Comparison of ENCODE assay signal across 28 cellular contexts in the genomic region with DNA sequence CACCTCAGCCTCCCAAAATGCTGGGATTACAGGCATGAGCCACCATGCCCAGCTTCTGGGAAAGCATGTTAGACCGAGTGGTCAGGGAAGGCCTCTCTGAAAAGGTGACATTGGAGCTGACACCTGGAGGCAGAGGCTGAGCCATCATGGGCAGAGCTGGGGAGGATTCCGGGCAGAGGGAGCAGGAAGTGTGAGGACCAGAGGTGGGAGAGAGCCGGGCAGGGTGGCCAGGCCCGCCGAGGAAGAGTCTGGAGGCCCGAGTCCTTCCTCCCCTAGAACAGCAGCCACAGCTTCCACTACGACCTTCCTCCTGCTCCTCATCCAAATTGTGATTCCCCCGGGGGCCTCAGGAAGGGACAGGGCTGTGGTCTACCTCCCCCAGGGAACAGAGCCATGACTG.
"Had no signal": no experiment of that assay in that cellular context is flagged by ENCODE, and none has a peak within 500 bp of the region (broad histone marks: within the 10 kb centered on the region; RNA-seq: fewer than 3 reads in every experiment).

No MANE protein-coding gene starts in this region.

- H3K27me3 ChIP-seq: adrenal gland, cardiac muscle cell had no signal

- H3K4me3 ChIP-seq: adrenal gland, cardiac muscle cell had no signal

- DNase-seq: activated B cell treated with CpG ODN at 0.5 μM for 24 hours; activated CD4-positive, alpha-beta memory T cell treated with anti-CD3 and anti-CD28 coated beads for 36 hours; activated CD4-positive, alpha-beta T cell treated with anti-CD3 and anti-CD28 coated beads for 4 hours; activated CD4-positive, alpha-beta T cell treated with anti-CD3 and anti-CD28 coated beads, Interleukin-2, amount 10 ng/mL, durations not matched to agents 24 days and 14 days; activated CD4-positive, alpha-beta T cell treated with anti-CD3 and anti-CD28 coated beads, Interleukin-2, amount 50 U/mL, for 1 hour; activated CD4-positive, alpha-beta T cell treated with anti-CD3 and anti-CD28 coated beads, Interleukin-2, amount 50 U/mL, for 4 hours; activated CD4-positive, CD25-positive, alpha-beta regulatory T cell treated with anti-CD3 and anti-CD28 coated beads, Interleukin-2, amount 50 U/mL, for 72 hours; activated CD8-positive, alpha-beta memory T cell treated with anti-CD3 and anti-CD28 coated beads, Interleukin-2, amount 50 U/mL, for 4 hours; activated CD8-positive, alpha-beta T cell treated with anti-CD3 and anti-CD28 coated beads for 36 hours; activated effector memory CD4-positive, alpha-beta T cell treated with anti-CD3 and anti-CD28 coated beads, Interleukin-2, amount 50 U/mL, for 16 hours; activated gamma-delta T cell treated with Interleukin-2 at 50 U/mL for 16 hours; activated naive CD4-positive, alpha-beta T cell; activated naive CD4-positive, alpha-beta T cell treated with anti-CD3 and anti-CD28 coated beads for 36 hours; activated naive CD4-positive, alpha-beta T cell treated with anti-CD3 and anti-CD28 coated beads, Interleukin-2, amount 50 U/mL, for 16 hours; activated naive CD8-positive, alpha-beta T cell treated with anti-CD3 and anti-CD28 coated beads for 36 hours; activated T-cell treated with anti-CD3 and anti-CD28 coated beads for 4 hours; activated T-cell treated with anti-CD3 and anti-CD28 coated beads, Interleukin-2, amount 50 U/mL, for 1 hour; activated T-cell treated with anti-CD3 and anti-CD28 coated beads, Interleukin-2, amount 50 U/mL, for 4 hours; activated T-cell treated with anti-CD3 and anti-CD28 coated beads, Interleukin-2, amount 50 U/mL, for 72 hours; adrenal gland; amniotic stem cell; cerebellar nuclear complex; T-helper 1 cell; T-helper 2 cell; T-helper 9 cell had no signal

- H3K9me3 ChIP-seq: adrenal gland had no signal

- H3K36me3 ChIP-seq: adrenal gland, cardiac muscle cell had no signal

- FAIRE-seq: TTC549 had no signal

- H3K27ac ChIP-seq: adrenal gland, cardiac muscle cell, VCaP had no signal

- H3K4me1 ChIP-seq: adrenal gland had no signal
